In genomic region chrX:151543706-151544105, GRCh38 we compare ENCODE assay signal across 13 cellular contexts. TPM values are rescaled to one million over a fixed set of nuclear protein-coding genes. Genes with fewer than 3 reads are reported as not detected.
A peak's percentile ranks its signal among the peaks of the same experiment; 100 is the strongest.
DNase-seq lines count a peak whose midpoint lies in the region; ATAC-seq, FAIRE-seq and TF ChIP-seq lines count a peak whose summit lies in the region.
"Had no signal": no experiment of that assay in that cellular context is flagged by ENCODE, and none has a peak within 500 bp of the region (broad histone marks: within the 10 kb centered on the region; RNA-seq: fewer than 3 reads in every experiment).

No MANE protein-coding gene starts in this region.

- no peaks in the 10 kb centered on the region for H3K9me3 Mint-ChIP-seq in brain
- H3K9me3 Mint-ChIP-seq: activated CD4-positive, alpha-beta memory T cell treated with anti-CD3 and anti-CD28 coated beads, Interleukin-2, amount 10 ng/mL, durations not matched to agents 7 days and 5 days had no signal

- peak overlapping the region in 4 of 5 experiments; percentile 7 to 94 (median 90) for H3K27ac Mint-ChIP-seq in brain
- H3K27ac Mint-ChIP-seq: activated CD4-positive, alpha-beta memory T cell treated with anti-CD3 and anti-CD28 coated beads, Interleukin-2, amount 10 ng/mL, durations not matched to agents 7 days and 5 days had no signal

- H3K4me3 ChIP-seq in GM12865 (ENCODE audit: low read depth, low read length), result no peak overlapping the region
- no peak overlapping the region for H3K4me3 ChIP-seq in H7 (ENCODE audit: insufficient read depth, low read depth, low read length)
- H3K4me3 ChIP-seq: HAP-1 had no signal

- no peaks in the 10 kb centered on the region for H3K27me3 ChIP-seq in H7 (ENCODE audit: control insufficient read depth, insufficient read depth, low read length)

- TF ChIP-seq CTCF in GM12865 (IDR thresholded peaks at IDR 0.05; ENCODE audit: insufficient read depth, low read depth, low read length, missing control alignments) (no peak), brain (conservative IDR thresholded peaks at IDR 0.05) (no peak)

- no peaks in the 10 kb centered on the region for H3K36me3 Mint-ChIP-seq in brain

- DNase-seq in GM12865 (ENCODE audit: low read depth), result peak; percentile 31
- DNase-seq in H7, result no peak
- DNase-seq in urothelium cell line (ENCODE audit: low spot score), result no peak
- DNase-seq in HuH-7.5 (ENCODE audit: low spot score), result no peak
- DNase-seq: activated CD4-positive, alpha-beta memory T cell treated with anti-CD3 and anti-CD28 coated beads, Interleukin-2, amount 10 ng/mL, durations not matched to agents 7 days and 5 days; NCI-H774; stimulated activated CD4-positive, alpha-beta T cell treated with anti-CD3 and anti-CD28 coated beads, Interleukin-12 subunit alpha, Interleukin-12 subunit beta, amount 100 ng/mL, for 4 hours had no signal

- H3K4me1 Mint-ChIP-seq in brain, result peaks cover 7% of the 10 kb centered on the region

- H3K27me3 Mint-ChIP-seq in brain, result peaks cover 6% of the 10 kb centered on the region
- H3K27me3 Mint-ChIP-seq: activated CD4-positive, alpha-beta memory T cell treated with anti-CD3 and anti-CD28 coated beads, Interleukin-2, amount 10 ng/mL, durations not matched to agents 7 days and 5 days had no signal

- H3K4me3 Mint-ChIP-seq in brain, result no peak overlapping the region
- H3K4me3 Mint-ChIP-seq: activated CD4-positive, alpha-beta memory T cell treated with anti-CD3 and anti-CD28 coated beads, Interleukin-2, amount 10 ng/mL, durations not matched to agents 7 days and 5 days had no signal

- no peak for FAIRE-seq in urothelium cell line (lab: Jason Lieb, UNC)

- ATAC-seq in GM18870 (IDR thresholded peaks at IDR 0.05; ENCODE audit: unreplicated experiment), result peak; percentile 75
- ATAC-seq in HG02943 (IDR thresholded peaks at IDR 0.05; ENCODE audit: low read depth, unreplicated experiment), result peak; percentile 91

- H3K36me3 ChIP-seq in H7 (replicated peaks; ENCODE audit: control insufficient read depth, insufficient read depth, low read length), result no peaks in the 10 kb centered on the region
- H3K36me3 ChIP-seq: HAP-1 had no signal

RNA-seq across cellular contexts. Expression of gene PASD1, which starts 19.8 kb away (rescaled TPM):
- not detected for polyA plus RNA-seq in brain (ENCODE audit: insufficient read depth, low read depth, low replicate concordance)
- not detected in 2 replicates for total RNA-seq in H7 (2014; rRNA removed; shearing (Covaris generic))
- total RNA-seq: activated CD4-positive, alpha-beta memory T cell treated with anti-CD3 and anti-CD28 coated beads, Interleukin-2, amount 10 ng/mL, durations not matched to agents 7 days and 5 days; lung microvascular endothelial cell; omental fat pad had no signal
